Comparison of ENCODE assay signal across 1 cellular context in the genomic region with DNA sequence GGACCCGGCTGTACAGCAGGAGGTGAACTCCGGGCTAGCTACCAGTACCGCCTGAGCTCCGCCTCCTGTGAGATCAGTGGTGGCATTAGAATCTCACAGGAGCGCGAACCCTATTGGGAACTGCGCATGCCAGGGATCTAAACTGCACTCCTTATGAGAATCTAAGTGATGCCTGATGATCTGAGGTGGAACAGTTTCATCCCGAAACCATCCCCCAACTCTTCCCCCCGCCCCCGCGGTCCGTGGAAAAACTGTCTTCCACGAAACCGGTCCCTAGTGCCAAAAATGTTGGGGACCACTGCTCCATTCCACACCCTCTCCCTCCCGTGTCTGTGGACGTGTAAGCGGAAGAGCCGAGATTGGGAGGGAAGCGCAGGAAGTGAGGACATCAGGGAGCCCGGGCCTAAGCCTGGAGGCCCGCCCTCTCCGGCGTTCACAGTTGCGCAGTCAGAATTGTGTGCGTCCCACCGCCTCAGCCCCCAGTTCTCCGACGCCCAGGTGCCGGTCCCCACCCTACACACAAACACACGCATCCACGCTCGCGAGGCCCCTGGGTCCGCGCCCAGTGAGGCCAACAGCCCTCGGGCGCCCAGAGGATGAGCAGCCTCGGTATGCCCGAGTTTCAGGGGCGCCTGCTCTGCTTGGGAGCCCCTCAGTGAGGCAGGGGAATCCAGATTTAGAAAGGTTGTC.
TF ChIP-seq lines count a peak whose summit lies in the region.

No MANE protein-coding gene starts in this region.

TF ChIP-seq in SK-N-SH treated with all-trans-retinoic acid at 6 μM for 48 hours, 23 proteins besides CTCF, POLR2A, EP300 and RAD21 (continued from another document):
- TF ChIP-seq PATZ1 (CRISPR knock-in tag; IDR thresholded peaks at IDR 0.05; ENCODE audit: borderline replicate concordance) (no peak), ISL1 (CRISPR knock-in tag; IDR thresholded peaks at IDR 0.05) (no peak), PPARA (CRISPR knock-in tag; IDR thresholded peaks at IDR 0.05; ENCODE audit: borderline replicate concordance) (no peak), ZNF70 (CRISPR knock-in tag; IDR thresholded peaks at IDR 0.05) (no peak), SNAI2 (CRISPR knock-in tag; IDR thresholded peaks at IDR 0.05) (no peak), ZNF565 (CRISPR knock-in tag; conservative IDR thresholded peaks at IDR 0.05; ENCODE audit: low read depth) (no peak), ZNF8 (CRISPR knock-in tag; IDR thresholded peaks at IDR 0.05) (no peak)
- TF ChIP-seq, protein P1, sequence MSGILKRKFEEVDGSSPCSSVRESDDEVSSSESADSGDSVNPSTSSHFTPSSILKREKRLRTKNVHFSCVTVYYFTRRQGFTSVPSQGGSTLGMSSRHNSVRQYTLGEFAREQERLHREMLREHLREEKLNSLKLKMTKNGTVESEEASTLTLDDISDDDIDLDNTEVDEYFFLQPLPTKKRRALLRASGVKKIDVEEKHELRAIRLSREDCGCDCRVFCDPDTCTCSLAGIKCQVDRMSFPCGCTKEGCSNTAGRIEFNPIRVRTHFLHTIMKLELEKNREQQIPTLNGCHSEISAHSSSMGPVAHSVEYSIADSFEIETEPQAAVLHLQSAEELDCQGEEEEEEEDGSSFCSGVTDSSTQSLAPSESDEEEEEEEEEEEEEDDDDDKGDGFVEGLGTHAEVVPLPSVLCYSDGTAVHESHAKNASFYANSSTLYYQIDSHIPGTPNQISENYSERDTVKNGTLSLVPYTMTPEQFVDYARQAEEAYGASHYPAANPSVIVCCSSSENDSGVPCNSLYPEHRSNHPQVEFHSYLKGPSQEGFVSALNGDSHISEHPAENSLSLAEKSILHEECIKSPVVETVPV (CRISPR knock-in tag; IDR thresholded peaks at IDR 0.05): no peak
- TF ChIP-seq, protein P2, sequence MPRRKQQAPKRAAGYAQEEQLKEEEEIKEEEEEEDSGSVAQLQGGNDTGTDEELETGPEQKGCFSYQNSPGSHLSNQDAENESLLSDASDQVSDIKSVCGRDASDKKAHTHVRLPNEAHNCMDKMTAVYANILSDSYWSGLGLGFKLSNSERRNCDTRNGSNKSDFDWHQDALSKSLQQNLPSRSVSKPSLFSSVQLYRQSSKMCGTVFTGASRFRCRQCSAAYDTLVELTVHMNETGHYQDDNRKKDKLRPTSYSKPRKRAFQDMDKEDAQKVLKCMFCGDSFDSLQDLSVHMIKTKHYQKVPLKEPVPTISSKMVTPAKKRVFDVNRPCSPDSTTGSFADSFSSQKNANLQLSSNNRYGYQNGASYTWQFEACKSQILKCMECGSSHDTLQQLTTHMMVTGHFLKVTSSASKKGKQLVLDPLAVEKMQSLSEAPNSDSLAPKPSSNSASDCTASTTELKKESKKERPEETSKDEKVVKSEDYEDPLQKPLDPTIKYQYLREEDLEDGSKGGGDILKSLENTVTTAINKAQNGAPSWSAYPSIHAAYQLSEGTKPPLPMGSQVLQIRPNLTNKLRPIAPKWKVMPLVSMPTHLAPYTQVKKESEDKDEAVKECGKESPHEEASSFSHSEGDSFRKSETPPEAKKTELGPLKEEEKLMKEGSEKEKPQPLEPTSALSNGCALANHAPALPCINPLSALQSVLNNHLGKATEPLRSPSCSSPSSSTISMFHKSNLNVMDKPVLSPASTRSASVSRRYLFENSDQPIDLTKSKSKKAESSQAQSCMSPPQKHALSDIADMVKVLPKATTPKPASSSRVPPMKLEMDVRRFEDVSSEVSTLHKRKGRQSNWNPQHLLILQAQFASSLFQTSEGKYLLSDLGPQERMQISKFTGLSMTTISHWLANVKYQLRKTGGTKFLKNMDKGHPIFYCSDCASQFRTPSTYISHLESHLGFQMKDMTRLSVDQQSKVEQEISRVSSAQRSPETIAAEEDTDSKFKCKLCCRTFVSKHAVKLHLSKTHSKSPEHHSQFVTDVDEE (CRISPR knock-in tag; IDR thresholded peaks at IDR 0.05): no peak; the same call in 1 of the 2 replicates
